8 cellular contexts compared by ENCODE assay signal in genomic region chr7:123494193-123494796, GRCh38. TPM values are rescaled to one million over a fixed set of nuclear protein-coding genes. Genes with fewer than 3 reads are reported as not detected.
DNase-seq lines count a peak whose midpoint lies in the region; ATAC-seq and TF ChIP-seq lines count a peak whose summit lies in the region.

No MANE protein-coding gene starts in this region.

- POLR2A ChIA-PET in Caco-2 (lab: Charles Lee): interaction anchor here (1.6 kb wide), 1 partner anchor 64 kb away, joined by 4 read pairs; the partner anchor contains the start of gene NDUFA5

- no TSS peak for BruUV-seq in Caco-2 (replicated peaks; lab: Mats Ljungman, UMichigan)

- no peaks in the 10 kb centered on the region for H3K27me3 ChIP-seq in Caco-2 (replicated peaks; ENCODE audit: control insufficient read depth, insufficient read depth, low read length)

- no peaks in the 10 kb centered on the region for H3K36me3 ChIP-seq in Caco-2 (ENCODE audit: control insufficient read depth, insufficient read depth, low read length)

- H3K9me3 Mint-ChIP-seq in Caco-2 (ENCODE audit: unreplicated experiment): no peaks in the 10 kb centered on the region
- H3K9me3 Mint-ChIP-seq in chondrocyte (ENCODE audit: low read depth): peaks cover 4% of the 10 kb centered on the region

- H3K27ac Mint-ChIP-seq in Caco-2 (ENCODE audit: unreplicated experiment) (no peak overlapping the region), chondrocyte (ENCODE audit: unreplicated experiment) (no peak overlapping the region)

- H3K27me3 Mint-ChIP-seq in Caco-2 (ENCODE audit: insufficient read depth, unreplicated experiment) (peaks cover 3% of the 10 kb centered on the region), chondrocyte (ENCODE audit: low read depth) (peaks cover 13% of the 10 kb centered on the region)

- peak; percentile 50 to 56 for TF ChIP-seq CTCF in Caco-2 (IDR thresholded peaks at IDR 0.05; ENCODE audit: insufficient read depth in 1 of 2, low read depth in 1 of 2, low read length in 1 of 2, severe bottlenecking in 1 of 2, unreplicated experiment in 1 of 2)
- TF ChIP-seq CTCF in chondrocyte (IDR thresholded peaks at IDR 0.05): peak; percentile 96

- H3K4me3 Mint-ChIP-seq in Caco-2 (ENCODE audit: unreplicated experiment): no peak overlapping the region
- H3K4me3 Mint-ChIP-seq in chondrocyte (ENCODE audit: unreplicated experiment): no peak overlapping the region

- DNase-seq in Caco-2 (peak in 1 of 2 experiments; percentile 30), HS-5 (ENCODE audit: low read depth) (peak; percentile 10), RKO (ENCODE audit: low spot score) (peak; percentile 59), chondrocyte (ENCODE audit: low spot score) (no peak), midbrain (lab: John Stamatoyannopoulos, UW) (peak; percentile 22), GOT3 (lab: John Stamatoyannopoulos, UW) (no peak)

- no peaks in the 10 kb centered on the region for H3K4me1 ChIP-seq in Caco-2

- ATAC-seq in GM18868 (IDR thresholded peaks at IDR 0.05; ENCODE audit: unreplicated experiment) (peak; percentile 74), HG02588 (IDR thresholded peaks at IDR 0.05; ENCODE audit: unreplicated experiment) (no peak)

- H3K36me3 Mint-ChIP-seq in Caco-2 (ENCODE audit: insufficient read depth, unreplicated experiment) (no peaks in the 10 kb centered on the region), chondrocyte (ENCODE audit: low read depth) (peaks cover 2% of the 10 kb centered on the region)

- CTCF ChIA-PET in Caco-2 (lab: Charles Lee): interaction anchor here (0.7 to 1.6 kb wide), 6 partner anchors 34 to 378 kb away, joined by 3 to 28 read pairs (median 8); partner anchors contain the start of genes IQUB and NDUFA5

- H3K4me1 Mint-ChIP-seq in Caco-2 (ENCODE audit: low read depth, unreplicated experiment) (peaks cover 7% of the 10 kb centered on the region), chondrocyte (ENCODE audit: low read depth) (no peaks in the 10 kb centered on the region)

- H3K9me3 ChIP-seq in Caco-2: no peaks in the 10 kb centered on the region

- intact Hi-C loops in Caco-2 (cut with micrococcal nuclease; ENCODE audit: unreplicated experiment): loop anchor here (1.0 to 5.0 kb wide), 4 partner anchors 43 to 378 kb away; no protein-coding TSS in a partner anchor

- no peak overlapping the region for H3K4me3 ChIP-seq in Caco-2 (ENCODE audit: low read depth, low read length)

RNA-seq across cellular contexts. Expression of gene IQUB, which starts 40.1 kb away (rescaled TPM):
- total RNA-seq in Caco-2 (2022) (0.35 and 0.39 TPM in 2 replicates), chondrocyte (0.36 to 1.2 TPM (median 0.37 TPM) in 3 replicates)

Comparison
In these comparisons a context has a peak if more than half of its experiments do, and no peak if none do; other contexts are left out.
1. DNase-seq: peak in HS-5 (single experiment), RKO (single experiment) and midbrain (single experiment); none in chondrocyte (single experiment) and GOT3 (single experiment).